ENCODE assay signal across 18 cellular contexts in genomic region chr18:56568986-56569385, GRCh38.
DNase-seq lines count a peak whose midpoint lies in the region; ATAC-seq and TF ChIP-seq lines count a peak whose summit lies in the region.
"Had no signal": no experiment of that assay in that cellular context is flagged by ENCODE, and none has a peak within 500 bp of the region (broad histone marks: within the 10 kb centered on the region; RNA-seq: fewer than 3 reads in every experiment).

No MANE protein-coding gene starts in this region.

- 80 to 87% (median 85%) methylated on average over 4 of the region's 4 CpGs for WGBS in stomach, 5 donors

- H3K4me3 ChIP-seq in left ventricle myocardium inferior (no peak overlapping the region), upper lobe of right lung (no peak overlapping the region), stomach (no peak overlapping the region)
- H3K4me3 ChIP-seq: BLaER1, vagina had no signal

- TF ChIP-seq CTCF in left ventricle myocardium inferior (IDR thresholded peaks at IDR 0.05; ENCODE audit: borderline replicate concordance) (no peak), upper lobe of right lung (IDR thresholded peaks at IDR 0.05) (no peak), stomach (IDR thresholded peaks at IDR 0.05) (no peak)

- no peak for DNase-seq in left ventricle myocardium superior
- no peak for DNase-seq in left ventricle myocardium inferior
- peak; percentile 67 for DNase-seq in SIG-M5 treated with dmso at 0.1 percent for 504 hours (lab: John Stamatoyannopoulos, UW; ENCODE audit: unreplicated experiment)
- DNase-seq in kidney tubule cell (ENCODE audit: low spot score): peak; percentile 21
- DNase-seq in upper lobe of right lung: no peak
- no peak for DNase-seq in stomach
- DNase-seq: activated naive CD4-positive, alpha-beta T cell treated with anti-CD3 and anti-CD28 coated beads, Interleukin-2, amount 10 ng/mL, durations not matched to agents 7 days and 5 days; activated T-cell treated with anti-CD3 and anti-CD28 coated beads, Interleukin-2, amount 50 U/mL, for 48 hours; anterior cingulate cortex; left colon; NCI-H1694 treated with DMSO at 0.1 percent for 48 hours; NCI-H774; SK-N-SH had no signal

- no peak for TF ChIP-seq EP300 in stomach (IDR thresholded peaks at IDR 0.05)

- H3K27ac ChIP-seq in left ventricle myocardium inferior (replicated peaks) (no peak overlapping the region), upper lobe of right lung (peak overlapping the region; percentile 24), stomach (no peak overlapping the region)
- H3K27ac ChIP-seq: BLaER1, vagina had no signal

- intact Hi-C loops in left ventricle myocardium superior (cut with micrococcal nuclease): no loop called here
- intact Hi-C loops in left ventricle myocardium inferior (cut with micrococcal nuclease): no loop called here
- intact Hi-C loops in upper lobe of right lung (cut with DNase I): no loop called here
- intact Hi-C loops in stomach (cut with DNase I; ENCODE audit: low total_unique reads): no loop called here

- H3K4me1 ChIP-seq in left ventricle myocardium inferior (peaks cover 5% of the 10 kb centered on the region), upper lobe of right lung (peaks cover 16% of the 10 kb centered on the region), stomach (peaks cover 0 to 13% (median 6%) of the 10 kb centered on the region in 4 donors)
- H3K4me1 ChIP-seq: BLaER1 had no signal

- no peaks in the 10 kb centered on the region for H3K27me3 ChIP-seq in left ventricle myocardium inferior (ENCODE audit: low read depth)
- H3K27me3 ChIP-seq in upper lobe of right lung: no peaks in the 10 kb centered on the region
- no peaks in the 10 kb centered on the region for H3K27me3 ChIP-seq in stomach
- H3K27me3 ChIP-seq: BLaER1, vagina had no signal

- ATAC-seq in left ventricle myocardium superior (peak; percentile 39), upper lobe of right lung (peak; percentile 62), HG03175 (IDR thresholded peaks at IDR 0.05; ENCODE audit: unreplicated experiment) (no peak), GM19397 (IDR thresholded peaks at IDR 0.05; ENCODE audit: unreplicated experiment) (no peak)
- ATAC-seq: left colon, Panc1 had no signal

- TF ChIP-seq POLR2A in stomach (IDR thresholded peaks at IDR 0.05): no peak

- no peaks in the 10 kb centered on the region for H3K36me3 ChIP-seq in left ventricle myocardium inferior
- no peaks in the 10 kb centered on the region for H3K36me3 ChIP-seq in upper lobe of right lung
- H3K36me3 ChIP-seq in stomach: no peaks in the 10 kb centered on the region
- H3K36me3 ChIP-seq: BLaER1, vagina had no signal

- no peaks in the 10 kb centered on the region for H3K9me3 ChIP-seq in left ventricle myocardium inferior (replicated peaks)
- H3K9me3 ChIP-seq in upper lobe of right lung: no peaks in the 10 kb centered on the region
- H3K9me3 ChIP-seq in stomach: no peaks in the 10 kb centered on the region
- H3K9me3 ChIP-seq: SK-N-SH, vagina had no signal

Comparison
In these comparisons a context has a peak if more than half of its experiments do, and no peak if none do; other contexts are left out.
1. ATAC-seq: peak in left ventricle myocardium superior (single experiment) and upper lobe of right lung (single experiment); none in HG03175 (single experiment) and GM19397 (single experiment).
2. DNase-seq: peak in SIG-M5 treated with dmso at 0.1 percent for 504 hours (single experiment) and kidney tubule cell (single experiment); none in left ventricle myocardium superior (single experiment), left ventricle myocardium inferior (single experiment), upper lobe of right lung (single experiment) and stomach (single experiment).